8 cellular contexts compared by ENCODE assay signal in genomic region chr6:150894935-150895686, GRCh38. TPM values are rescaled to one million over a fixed set of nuclear protein-coding genes. Genes with fewer than 3 reads are reported as not detected.
DNase-seq lines count a peak whose midpoint lies in the region; ATAC-seq lines count a peak whose summit lies in the region.

No MANE protein-coding gene starts in this region.

- peaks cover 5% of the 10 kb centered on the region in 2 donors for H3K36me3 Mint-ChIP-seq in CD4-positive, alpha-beta memory T cell
- peaks cover 14% of the 10 kb centered on the region for H3K36me3 Mint-ChIP-seq in T-helper 1 cell treated with Interleukin-12 subunit alpha and Interleukin-12 subunit beta and Interleukin-4 antibody, amounts not matched to agents 30 μg/mL and 1 μg/mL, for 36 hours (ENCODE audit: low read depth)
- peaks cover 30 to 55% of the 10 kb centered on the region in 2 donors for H3K36me3 Mint-ChIP-seq in stimulated activated naive B cell treated with anti-CD40 and anti-IgM and Interleukin-4, amounts not matched to agents 10 μg/mL and 1 μg/mL and 100 μg/mL, for 72 hours

- peaks cover 8 to 21% (median 18%) of the 10 kb centered on the region in 4 donors for H3K4me1 Mint-ChIP-seq in CD4-positive, alpha-beta memory T cell
- peaks cover 25% of the 10 kb centered on the region for H3K4me1 Mint-ChIP-seq in T-helper 1 cell treated with Interleukin-12 subunit alpha and Interleukin-12 subunit beta and Interleukin-4 antibody, amounts not matched to agents 30 μg/mL and 1 μg/mL, for 36 hours (ENCODE audit: low read depth)
- peaks cover 20 to 23% of the 10 kb centered on the region in 2 donors for H3K4me1 Mint-ChIP-seq in stimulated activated naive B cell treated with anti-CD40 and anti-IgM and Interleukin-4, amounts not matched to agents 10 μg/mL and 1 μg/mL and 100 μg/mL, for 72 hours

- no peak overlapping the region for H3K27ac ChIP-seq in CD4-positive, alpha-beta memory T cell (ENCODE audit: low read depth, low read length)

- H3K4me3 ChIP-seq in CD4-positive, alpha-beta memory T cell (ENCODE audit: low read length in 2 of 2) = no peak overlapping the region

- ATAC-seq in GM19351 (IDR thresholded peaks at IDR 0.05; ENCODE audit: unreplicated experiment) (peak; percentile 47), HG03439 (IDR thresholded peaks at IDR 0.05; ENCODE audit: unreplicated experiment) (peak; percentile 52)
- peak; percentile 50 to 67 for ATAC-seq in stimulated activated naive B cell treated with anti-CD40 and anti-IgM and Interleukin-4, amounts not matched to agents 10 μg/mL and 1 μg/mL and 100 μg/mL, for 72 hours (replicated peaks)

- H3K27ac Mint-ChIP-seq in CD4-positive, alpha-beta memory T cell = peak overlapping the region; percentile 7 to 86 (median 61)
- peak overlapping the region; percentile 71 for H3K27ac Mint-ChIP-seq in T-helper 1 cell treated with Interleukin-12 subunit alpha and Interleukin-12 subunit beta and Interleukin-4 antibody, amounts not matched to agents 30 μg/mL and 1 μg/mL, for 36 hours
- no peak overlapping the region for H3K27ac Mint-ChIP-seq in stimulated activated naive B cell treated with anti-CD40 and anti-IgM and Interleukin-4, amounts not matched to agents 10 μg/mL and 1 μg/mL and 100 μg/mL, for 72 hours

- peak in 4 of 5 donors; percentile 13 to 40 (median 24) for DNase-seq in CD4-positive, alpha-beta memory T cell
- DNase-seq in fibroblast of peridontal ligament (ENCODE audit: extremely low read depth) = peak; percentile 30
- no peak for DNase-seq in stimulated activated naive B cell treated with anti-CD40 and anti-IgM and Interleukin-4, amounts not matched to agents 10 μg/mL and 1 μg/mL and 100 μg/mL, for 72 hours
- no peak for DNase-seq in midbrain (lab: John Stamatoyannopoulos, UW)
- DNase-seq in NOMO-1 treated with DMSO at 0.1 percent for 48 hours (lab: John Stamatoyannopoulos, UW; ENCODE audit: unreplicated experiment) = no peak

- peak overlapping the region in 5 of 8 donors; percentile 35 to 61 (median 46) for H3K4me3 Mint-ChIP-seq in CD4-positive, alpha-beta memory T cell
- no peak overlapping the region for H3K4me3 Mint-ChIP-seq in T-helper 1 cell treated with Interleukin-12 subunit alpha and Interleukin-12 subunit beta and Interleukin-4 antibody, amounts not matched to agents 30 μg/mL and 1 μg/mL, for 36 hours
- H3K4me3 Mint-ChIP-seq in stimulated activated naive B cell treated with anti-CD40 and anti-IgM and Interleukin-4, amounts not matched to agents 10 μg/mL and 1 μg/mL and 100 μg/mL, for 72 hours = no peak overlapping the region

- POLR2A ChIA-PET in CD4-positive, alpha-beta memory T cell (lab: Charles Lee; ENCODE audit: partially characterized antibody) = interaction anchor here (1.1 to 1.7 kb wide), 2 partner anchors 429 to 430 kb away, joined by 3 to 8 read pairs; no protein-coding TSS in a partner anchor

- H3K4me1 ChIP-seq in CD4-positive, alpha-beta memory T cell (ENCODE audit: insufficient read depth, low read length) = peaks cover 17% of the 10 kb centered on the region

- H3K9me3 Mint-ChIP-seq in CD4-positive, alpha-beta memory T cell = no peaks in the 10 kb centered on the region
- H3K9me3 Mint-ChIP-seq in T-helper 1 cell treated with Interleukin-12 subunit alpha and Interleukin-12 subunit beta and Interleukin-4 antibody, amounts not matched to agents 30 μg/mL and 1 μg/mL, for 36 hours = no peaks in the 10 kb centered on the region
- H3K9me3 Mint-ChIP-seq in stimulated activated naive B cell treated with anti-CD40 and anti-IgM and Interleukin-4, amounts not matched to agents 10 μg/mL and 1 μg/mL and 100 μg/mL, for 72 hours = no peaks in the 10 kb centered on the region

- H3K36me3 ChIP-seq in CD4-positive, alpha-beta memory T cell (ENCODE audit: insufficient read depth, low read length) = no peaks in the 10 kb centered on the region

- CTCF ChIA-PET in CD4-positive, alpha-beta memory T cell (lab: Charles Lee; ENCODE audit: partially characterized antibody) = interaction anchor here (0.9 to 24.8 kb wide), 6 partner anchors 8 to 435 kb away, joined by 3 to 860 read pairs (median 4); partner anchors contain the start of gene MTHFD1L

- H3K27me3 Mint-ChIP-seq in CD4-positive, alpha-beta memory T cell = no peaks in the 10 kb centered on the region
- H3K27me3 Mint-ChIP-seq in T-helper 1 cell treated with Interleukin-12 subunit alpha and Interleukin-12 subunit beta and Interleukin-4 antibody, amounts not matched to agents 30 μg/mL and 1 μg/mL, for 36 hours (ENCODE audit: low read depth) = no peaks in the 10 kb centered on the region
- H3K27me3 Mint-ChIP-seq in stimulated activated naive B cell treated with anti-CD40 and anti-IgM and Interleukin-4, amounts not matched to agents 10 μg/mL and 1 μg/mL and 100 μg/mL, for 72 hours = no peaks in the 10 kb centered on the region

- intact Hi-C loops in CD4-positive, alpha-beta memory T cell (cut with micrococcal nuclease) = loop anchor here (5.0 kb wide), 1 partner anchor 582 kb away; no protein-coding TSS in a partner anchor

- H3K27me3 ChIP-seq in CD4-positive, alpha-beta memory T cell (ENCODE audit: insufficient read depth, low read length) = no peaks in the 10 kb centered on the region

- no peaks in the 10 kb centered on the region for H3K9me3 ChIP-seq in CD4-positive, alpha-beta memory T cell (ENCODE audit: control insufficient read depth in 1 of 2, low read length in 2 of 2)

RNA-seq across cellular contexts. Expression of gene MTHFD1L, which starts 29.6 kb away (rescaled TPM):
- total RNA-seq in CD4-positive, alpha-beta memory T cell = 10 to 100 TPM in 1 of 2 experiments, 1 to 10 TPM in 1; 8.6 to 11.1 TPM
- polyA plus RNA-seq in CD4-positive, alpha-beta memory T cell = 1 to 10 TPM; 3.7 to 9.2 TPM

Comparison
In these comparisons a context has a peak if more than half of its experiments do, and no peak if none do; other contexts are left out.
1. DNase-seq: peak in CD4-positive, alpha-beta memory T cell (4 of 5) and fibroblast of peridontal ligament (single experiment); none in stimulated activated naive B cell treated with anti-CD40 and anti-IgM and Interleukin-4, amounts not matched to agents 10 μg/mL and 1 μg/mL and 100 μg/mL, for 72 hours (single experiment), midbrain (single experiment) and NOMO-1 treated with DMSO at 0.1 percent for 48 hours (single experiment).
2. H3K4me3 Mint-ChIP-seq: peak in CD4-positive, alpha-beta memory T cell (5 of 8); none in T-helper 1 cell treated with Interleukin-12 subunit alpha and Interleukin-12 subunit beta and Interleukin-4 antibody, amounts not matched to agents 30 μg/mL and 1 μg/mL, for 36 hours (single experiment) and stimulated activated naive B cell treated with anti-CD40 and anti-IgM and Interleukin-4, amounts not matched to agents 10 μg/mL and 1 μg/mL and 100 μg/mL, for 72 hours (0 of 2).
3. Peak in every context shown above with its lines, with median percentiles within 50 percentile points of each other: ATAC-seq.